Comparison of ENCODE assay signal across 15 cellular contexts in the genomic region with DNA sequence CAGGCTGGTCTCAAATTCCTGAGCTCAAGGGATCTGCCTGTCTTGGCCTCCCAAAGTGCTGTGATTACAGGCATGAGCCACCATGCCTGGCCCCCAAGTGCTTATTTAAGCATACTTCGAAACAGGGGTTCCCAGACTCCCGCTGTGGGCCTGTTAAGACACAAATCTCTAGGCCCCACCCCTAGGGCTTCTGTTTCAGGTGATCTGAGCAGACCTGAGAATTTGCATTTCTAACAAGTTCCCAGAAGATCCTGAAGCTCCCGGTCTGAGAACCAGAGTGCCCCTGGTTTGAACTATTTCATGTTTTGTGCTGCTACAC. TPM values are rescaled to one million over a fixed set of nuclear protein-coding genes. Genes with fewer than 3 reads are reported as not detected.
A peak's percentile ranks its signal among the peaks of the same experiment; 100 is the strongest.
DNase-seq lines count a peak whose midpoint lies in the region; ATAC-seq and TF ChIP-seq lines count a peak whose summit lies in the region.
"Had no signal": no experiment of that assay in that cellular context is flagged by ENCODE, and none has a peak within 500 bp of the region (broad histone marks: within the 10 kb centered on the region; RNA-seq: fewer than 3 reads in every experiment).

No MANE protein-coding gene starts in this region.

- H3K27me3 ChIP-seq in iPS DF 6.9 (ENCODE audit: control insufficient read depth, insufficient read depth, low read length) (no peaks in the 10 kb centered on the region), spleen (replicated peaks in 1 of 7) (no peaks in the 10 kb centered on the region)
- H3K27me3 ChIP-seq: BLaER1 treated with 17β-estradiol and CSF1 and Interleukin-3, amounts not matched to agents 10 nM and 100 nM had no signal

- no peaks in the 10 kb centered on the region for H3K36me3 ChIP-seq in HEK293 (ENCODE audit: control insufficient read depth in 2 of 2, insufficient read depth in 1 of 2, low read length in 2 of 2)
- H3K36me3 ChIP-seq in iPS DF 6.9 (ENCODE audit: control insufficient read depth, insufficient read depth, low read length) = no peaks in the 10 kb centered on the region
- no peaks in the 10 kb centered on the region for H3K36me3 ChIP-seq in spleen
- H3K36me3 ChIP-seq: HAP-1 had no signal

- DNase-seq in T-helper 17 cell = no peak
- peak; percentile 35 for DNase-seq in iPS DF 6.9 (ENCODE audit: low read depth, low spot score)
- DNase-seq in spleen = no peak
- DNase-seq in stimulated activated CD4-positive, alpha-beta T cell treated with anti-CD3 and anti-CD28 coated beads, Interleukin-4, amount 100 ng/mL, for 4 hours = no peak
- no peak for DNase-seq in GF-D8 (lab: John Stamatoyannopoulos, UW)
- DNase-seq: DMS79, NCI-H1105, NCI-H1694 treated with DMSO at 0.1 percent for 48 hours, NCI-H510A, SHP77 had no signal

- H3K27me3 Mint-ChIP-seq in T-helper 17 cell = no peaks in the 10 kb centered on the region

- peaks cover 2% of the 10 kb centered on the region for H3K36me3 Mint-ChIP-seq in T-helper 17 cell (ENCODE audit: low read depth)

- no peak overlapping the region for H3K27ac ChIP-seq in HEK293 (ENCODE audit: extremely low read depth, low read depth, low read length)
- no peak overlapping the region for H3K27ac ChIP-seq in iPS DF 6.9 (ENCODE audit: low read length)
- H3K27ac ChIP-seq in spleen = peak overlapping the region in 7 of 8 donors; percentile 46 to 81 (median 52)
- H3K27ac ChIP-seq: BLaER1 treated with 17β-estradiol and CSF1 and Interleukin-3, amounts not matched to agents 10 nM and 100 nM had no signal

- peaks cover 29% of the 10 kb centered on the region for H3K4me1 Mint-ChIP-seq in T-helper 17 cell

- H3K4me1 ChIP-seq in HEK293 (ENCODE audit: control insufficient read depth, insufficient read depth, low read length) (peaks cover 3% of the 10 kb centered on the region; the same call in 1 of the 2 replicates), iPS DF 6.9 (ENCODE audit: control insufficient read depth, insufficient read depth, low read length) (peaks cover 2% of the 10 kb centered on the region; the same call in 1 of the 2 replicates), spleen (peaks cover 6 to 40% (median 20%) of the 10 kb centered on the region in 6 donors)
- H3K4me1 ChIP-seq: HAP-1 had no signal

- TF ChIP-seq CTCF in HEK293 (tag by site-specific recombination; IDR thresholded peaks at IDR 0.05) (no peak), spleen (IDR thresholded peaks at IDR 0.05 in 8 of 11, conservative IDR thresholded peaks at IDR 0.05 in 3 of 11) (no peak)

- ATAC-seq in T-helper 17 cell (no peak), HG03432 (IDR thresholded peaks at IDR 0.05; ENCODE audit: unreplicated experiment) (no peak)
- ATAC-seq: K562 had no signal

- no peak for TF ChIP-seq POLR2A in spleen (IDR thresholded peaks at IDR 0.05)

- H3K9me3 ChIP-seq in HEK293 (ENCODE audit: control insufficient read depth, insufficient read depth, low read depth, low read length) (no peaks in the 10 kb centered on the region), T-helper 17 cell (ENCODE audit: control insufficient read depth, low read length, poor library complexity, severe bottlenecking) (no peaks in the 10 kb centered on the region), iPS DF 6.9 (ENCODE audit: control insufficient read depth, insufficient read depth, low read length) (no peaks in the 10 kb centered on the region), spleen (no peaks in the 10 kb centered on the region)

- CTCF ChIA-PET in HEK293 (lab: Yijun Ruan, JAX) = no interaction called here

- no CpG with 5 or more reads among the region's 3 CpGs for WGBS in iPS DF 6.9 (ENCODE audit: insufficient coverage, insufficient read length)
- 89 to 95% (median 91%) methylated on average over 3 of the region's 3 CpGs for WGBS in spleen, 5 donors

- POLR2A ChIA-PET in HEK293 (lab: Yijun Ruan, JAX) = no interaction called here

- intact Hi-C loops in spleen (cut with DNase I; ENCODE audit: low total_unique reads) = no loop called here

- H3K4me3 ChIP-seq in HEK293 (ENCODE audit: low read depth, low read length) = no peak overlapping the region
- no peak overlapping the region for H3K4me3 ChIP-seq in iPS DF 6.9 (ENCODE audit: low read length)
- no peak overlapping the region for H3K4me3 ChIP-seq in spleen
- H3K4me3 ChIP-seq: BLaER1 treated with 17β-estradiol and CSF1 and Interleukin-3, amounts not matched to agents 10 nM and 100 nM; HAP-1; K562 had no signal

- H3K4me3 Mint-ChIP-seq in T-helper 17 cell = no peak overlapping the region

- H3K27ac Mint-ChIP-seq in T-helper 17 cell = peak overlapping the region; percentile 91

TF ChIP-seq in HEK293, 187 proteins besides CTCF, POLR2A, EP300 and RAD21:
- TF ChIP-seq ZNF121 (tag by site-specific recombination; IDR thresholded peaks at IDR 0.05) = 0 out of 2 replicates have a peak, but pooled peaks have one; percentile 5
- TF ChIP-seq, protein P1, sequence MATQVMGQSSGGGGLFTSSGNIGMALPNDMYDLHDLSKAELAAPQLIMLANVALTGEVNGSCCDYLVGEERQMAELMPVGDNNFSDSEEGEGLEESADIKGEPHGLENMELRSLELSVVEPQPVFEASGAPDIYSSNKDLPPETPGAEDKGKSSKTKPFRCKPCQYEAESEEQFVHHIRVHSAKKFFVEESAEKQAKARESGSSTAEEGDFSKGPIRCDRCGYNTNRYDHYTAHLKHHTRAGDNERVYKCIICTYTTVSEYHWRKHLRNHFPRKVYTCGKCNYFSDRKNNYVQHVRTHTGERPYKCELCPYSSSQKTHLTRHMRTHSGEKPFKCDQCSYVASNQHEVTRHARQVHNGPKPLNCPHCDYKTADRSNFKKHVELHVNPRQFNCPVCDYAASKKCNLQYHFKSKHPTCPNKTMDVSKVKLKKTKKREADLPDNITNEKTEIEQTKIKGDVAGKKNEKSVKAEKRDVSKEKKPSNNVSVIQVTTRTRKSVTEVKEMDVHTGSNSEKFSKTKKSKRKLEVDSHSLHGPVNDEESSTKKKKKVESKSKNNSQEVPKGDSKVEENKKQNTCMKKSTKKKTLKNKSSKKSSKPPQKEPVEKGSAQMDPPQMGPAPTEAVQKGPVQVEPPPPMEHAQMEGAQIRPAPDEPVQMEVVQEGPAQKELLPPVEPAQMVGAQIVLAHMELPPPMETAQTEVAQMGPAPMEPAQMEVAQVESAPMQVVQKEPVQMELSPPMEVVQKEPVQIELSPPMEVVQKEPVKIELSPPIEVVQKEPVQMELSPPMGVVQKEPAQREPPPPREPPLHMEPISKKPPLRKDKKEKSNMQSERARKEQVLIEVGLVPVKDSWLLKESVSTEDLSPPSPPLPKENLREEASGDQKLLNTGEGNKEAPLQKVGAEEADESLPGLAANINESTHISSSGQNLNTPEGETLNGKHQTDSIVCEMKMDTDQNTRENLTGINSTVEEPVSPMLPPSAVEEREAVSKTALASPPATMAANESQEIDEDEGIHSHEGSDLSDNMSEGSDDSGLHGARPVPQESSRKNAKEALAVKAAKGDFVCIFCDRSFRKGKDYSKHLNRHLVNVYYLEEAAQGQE (tag by site-specific recombination; IDR thresholded peaks at IDR 0.05) = no peak

RNA-seq across cellular contexts. Expression of a gene that starts 25.0 kb away (rescaled TPM):
- total RNA-seq in T-helper 17 cell = 10 to 100 TPM; 42.5 to 46.0 TPM
- 10 to 100 TPM; 11.2 to 23.3 (median 21.2) TPM for total RNA-seq in spleen
- 10 to 100 TPM; 12.1 to 21.2 (median 14.4) TPM for polyA plus RNA-seq in spleen

Comparison
In these comparisons a context has a peak if more than half of its experiments do, and no peak if none do; other contexts are left out.
1. H3K27ac ChIP-seq: peak in spleen (7 of 8); none in HEK293 (single experiment) and iPS DF 6.9 (single experiment).